9 cellular contexts compared by ENCODE assay signal in genomic region chr19:1041272-1041834, GRCh38. TPM values are rescaled to one million over a fixed set of nuclear protein-coding genes. Genes with fewer than 3 reads are reported as not detected.
DNase-seq lines count a peak whose midpoint lies in the region; ATAC-seq and TF ChIP-seq lines count a peak whose summit lies in the region.
"Had no signal": no experiment of that assay in that cellular context is flagged by ENCODE, and none has a peak within 500 bp of the region (broad histone marks: within the 10 kb centered on the region; RNA-seq: fewer than 3 reads in every experiment).

No MANE protein-coding gene starts in this region.

- no peaks in the 10 kb centered on the region for H3K27me3 ChIP-seq in HL-60 (ENCODE audit: insufficient read depth, poor library complexity, severe bottlenecking)
- no peaks in the 10 kb centered on the region for H3K27me3 ChIP-seq in body of pancreas

- no peak for DNase-seq in HL-60 (ENCODE audit: low read depth in 1 of 2, low spot score in 1 of 2)
- DNase-seq in body of pancreas = no peak
- DNase-seq in GM20000 (ENCODE audit: low spot score) = no peak
- DNase-seq in activated effector memory CD4-positive, alpha-beta T cell treated with Interleukin-2 at 50 U/mL for 16 hours = no peak
- no peak for DNase-seq in NCI-H2107 treated with DMSO at 0.1 percent for 48 hours (lab: John Stamatoyannopoulos, UW; ENCODE audit: unreplicated experiment)

- H3K4me3 ChIP-seq in HL-60 (replicated peaks; ENCODE audit: insufficient read depth, low read length) (peak overlapping the region; percentile 1; the same call in 1 of the 2 replicates), body of pancreas (no peak overlapping the region), mesodermal cell (ENCODE audit: extremely low read depth, insufficient read depth, low read length, poor library complexity, severe bottlenecking) (peak overlapping the region; percentile 65)

- 17 to 20% methylated on average over 8 to 16 of the region's 26 CpGs for WGBS in body of pancreas, 2 donors
- WGBS in mesodermal cell (ENCODE audit: insufficient coverage in 2 of 2), 2 experiments = 48 to 52% methylated on average over 24 to 26 of the region's 26 CpGs

- intact Hi-C loops in body of pancreas (cut with DNase I) = no loop called here

- TF ChIP-seq CTCF in 22Rv1 (IDR thresholded peaks at IDR 0.05) (no peak), HL-60 (IDR thresholded peaks at IDR 0.05; ENCODE audit: insufficient read depth, low read length) (no peak), body of pancreas (IDR thresholded peaks at IDR 0.05) (no peak), GM20000 (IDR thresholded peaks at IDR 0.05; ENCODE audit: extremely low read depth, missing control alignments) (no peak)

- H3K4me1 ChIP-seq in body of pancreas (peaks cover 30% of the 10 kb centered on the region), mesodermal cell (ENCODE audit: control insufficient read depth, insufficient read depth, low read length, poor library complexity, severe bottlenecking) (peaks cover 7% of the 10 kb centered on the region)

- H3K27ac ChIP-seq in 22Rv1 (peak overlapping the region; percentile 80), HL-60 (replicated peaks) (no peak overlapping the region), body of pancreas (peak overlapping the region in 3 of 4 donors; percentile 60 to 78 (median 71)), mesodermal cell (ENCODE audit: low read depth, low read length, severe bottlenecking) (no peak overlapping the region)

- H3K9me3 ChIP-seq in body of pancreas = no peaks in the 10 kb centered on the region
- H3K9me3 ChIP-seq in mesodermal cell (ENCODE audit: control insufficient read depth, low read length) = no peaks in the 10 kb centered on the region

- ATAC-seq in body of pancreas = no peak
- ATAC-seq in GM21529 (IDR thresholded peaks at IDR 0.05; ENCODE audit: unreplicated experiment) = no peak

- TF ChIP-seq POLR2A in body of pancreas (IDR thresholded peaks at IDR 0.05) = peak in 1 of 3 donors; percentile 4

- no peaks in the 10 kb centered on the region for H3K36me3 ChIP-seq in body of pancreas (replicated peaks in 1 of 2; ENCODE audit: insufficient read depth in 1 of 2, low read depth in 2 of 2)
- peaks cover 21% of the 10 kb centered on the region for H3K36me3 ChIP-seq in mesodermal cell (ENCODE audit: control insufficient read depth, insufficient read depth, low read length)

RNA-seq across cellular contexts. Expression of gene ABCA7, which starts 1.4 kb away (rescaled TPM):
- 10 to 100 TPM; 33.7 to 87.3 TPM for total RNA-seq in body of pancreas
- 12.9 TPM for polyA plus RNA-seq in mesodermal cell (2013, experiment 1 of 2)
- polyA plus RNA-seq in mesodermal cell (2013, experiment 2 of 2) = 13.2 TPM

RNA-seq across cellular contexts. Expression of gene CNN2, which starts 14.9 kb away (rescaled TPM):
- total RNA-seq in body of pancreas = 10 to 100 TPM; 30.7 to 42.5 TPM
- 170 TPM for polyA plus RNA-seq in mesodermal cell (2013, experiment 1 of 2)
- 152 TPM for polyA plus RNA-seq in mesodermal cell (2013, experiment 2 of 2)

RNA-seq across cellular contexts. Expression of gene RNU6-2, which starts 20.0 kb away (rescaled TPM):
- total RNA-seq in body of pancreas = not detected
- polyA plus RNA-seq in mesodermal cell (2013, experiment 1 of 2) = under 0.01 TPM
- polyA plus RNA-seq in mesodermal cell (2013, experiment 2 of 2) = under 0.01 TPM
- total RNA-seq: subcutaneous adipose tissue had no signal

RNA-seq across cellular contexts. Expression of gene TMEM259, which starts 20.4 kb away (rescaled TPM):
- total RNA-seq in body of pancreas = 100 to 1,000 TPM; 142 to 306 TPM
- 114 TPM for polyA plus RNA-seq in mesodermal cell (2013, experiment 1 of 2)
- polyA plus RNA-seq in mesodermal cell (2013, experiment 2 of 2) = 100 TPM

RNA-seq across cellular contexts. Expression of gene ARHGAP45, which starts 25.6 kb away (rescaled TPM):
- total RNA-seq in body of pancreas = 10 to 100 TPM; 13.2 to 23.4 TPM
- 5.1 TPM for polyA plus RNA-seq in mesodermal cell (2013, experiment 1 of 2)
- 3.8 TPM for polyA plus RNA-seq in mesodermal cell (2013, experiment 2 of 2)

Comparison
In these comparisons a context has a peak if more than half of its experiments do, and no peak if none do; other contexts are left out.
1. H3K27ac ChIP-seq: peak in 22Rv1 (single experiment) and body of pancreas (3 of 4); none in HL-60 (single experiment) and mesodermal cell (single experiment).
2. H3K4me3 ChIP-seq: peak in HL-60 (single experiment) and mesodermal cell (single experiment); none in body of pancreas (0 of 2).